20 cellular contexts compared by ENCODE assay signal in genomic region chr1:113133038-113133437, GRCh38.
DNase-seq lines count a peak whose midpoint lies in the region; ATAC-seq lines count a peak whose summit lies in the region.
"Had no signal": no experiment of that assay in that cellular context is flagged by ENCODE, and none has a peak within 500 bp of the region (broad histone marks: within the 10 kb centered on the region; RNA-seq: fewer than 3 reads in every experiment).

No MANE protein-coding gene starts in this region.

- POLR2A ChIA-PET in activated CD4-positive, alpha-beta T cell treated with anti-CD3 and anti-CD28 coated beads for 36 hours (lab: Charles Lee) = no interaction called here

- H3K9me3 Mint-ChIP-seq in activated CD4-positive, alpha-beta T cell treated with anti-CD3 and anti-CD28 coated beads for 36 hours (ENCODE audit: low read depth) = no peaks in the 10 kb centered on the region
- no peaks in the 10 kb centered on the region for H3K9me3 Mint-ChIP-seq in activated naive CD8-positive, alpha-beta T cell treated with anti-CD3 and anti-CD28 coated beads, Interleukin-2, amount 50 U/mL, for 24 hours
- H3K9me3 Mint-ChIP-seq: T-helper 1 cell treated with Interleukin-12 subunit alpha and Interleukin-12 subunit beta and Interleukin-4 antibody, amounts not matched to agents 30 μg/mL and 1 μg/mL, for 36 hours had no signal

- ATAC-seq in activated CD4-positive, alpha-beta T cell treated with anti-CD3 and anti-CD28 coated beads for 36 hours = peak; percentile 84
- ATAC-seq in activated naive CD8-positive, alpha-beta T cell treated with anti-CD3 and anti-CD28 coated beads, Interleukin-2, amount 50 U/mL, for 24 hours = peak; percentile 88
- ATAC-seq in HG02852 (IDR thresholded peaks at IDR 0.05; ENCODE audit: unreplicated experiment) (no peak), HG03097 (IDR thresholded peaks at IDR 0.05; ENCODE audit: low FRiP score, unreplicated experiment) (no peak)
- ATAC-seq: A549, foreskin keratinocyte, WTC11 had no signal

- peaks cover 60% of the 10 kb centered on the region for H3K4me1 Mint-ChIP-seq in activated CD4-positive, alpha-beta T cell treated with anti-CD3 and anti-CD28 coated beads for 36 hours
- H3K4me1 Mint-ChIP-seq in activated naive CD8-positive, alpha-beta T cell treated with anti-CD3 and anti-CD28 coated beads, Interleukin-2, amount 50 U/mL, for 24 hours = peaks cover 68% of the 10 kb centered on the region

- H3K27ac Mint-ChIP-seq in activated CD4-positive, alpha-beta T cell treated with anti-CD3 and anti-CD28 coated beads for 36 hours = peak overlapping the region; percentile 38
- peak overlapping the region; percentile 34 for H3K27ac Mint-ChIP-seq in activated naive CD8-positive, alpha-beta T cell treated with anti-CD3 and anti-CD28 coated beads, Interleukin-2, amount 50 U/mL, for 24 hours
- H3K27ac Mint-ChIP-seq: T-helper 1 cell treated with Interleukin-12 subunit alpha and Interleukin-12 subunit beta and Interleukin-4 antibody, amounts not matched to agents 30 μg/mL and 1 μg/mL, for 36 hours; WTC11 had no signal

- no peaks in the 10 kb centered on the region for H3K27me3 Mint-ChIP-seq in activated CD4-positive, alpha-beta T cell treated with anti-CD3 and anti-CD28 coated beads for 36 hours
- no peaks in the 10 kb centered on the region for H3K27me3 Mint-ChIP-seq in activated naive CD8-positive, alpha-beta T cell treated with anti-CD3 and anti-CD28 coated beads, Interleukin-2, amount 50 U/mL, for 24 hours

- peaks cover 12% of the 10 kb centered on the region for H3K36me3 Mint-ChIP-seq in activated CD4-positive, alpha-beta T cell treated with anti-CD3 and anti-CD28 coated beads for 36 hours (ENCODE audit: low read depth)
- H3K36me3 Mint-ChIP-seq in activated naive CD8-positive, alpha-beta T cell treated with anti-CD3 and anti-CD28 coated beads, Interleukin-2, amount 50 U/mL, for 24 hours (ENCODE audit: low read depth) = peaks cover 5% of the 10 kb centered on the region

- intact Hi-C loops in activated CD4-positive, alpha-beta T cell treated with anti-CD3 and anti-CD28 coated beads for 36 hours (cut with DNase I, micrococcal nuclease) = loop anchor here in 1 of 2 experiments (5.0 to 10.0 kb wide), 2 partner anchors 669 to 812 kb away; no protein-coding TSS in a partner anchor

- DNase-seq in activated CD4-positive, alpha-beta T cell treated with anti-CD3 and anti-CD28 coated beads for 36 hours = peak; percentile 56
- no peak for DNase-seq in activated CD4-positive, alpha-beta T cell treated with anti-CD3 and anti-CD28 coated beads, Interleukin-2, amount 50 U/mL, for 4 hours
- DNase-seq in stimulated activated naive CD4-positive, alpha-beta T cell treated with Interleukin-2 at 50 U/mL for 16 hours (lab: John Stamatoyannopoulos, UW) = peak; percentile 7
- no peak for DNase-seq in stimulated activated naive CD4-positive, alpha-beta T cell (lab: John Stamatoyannopoulos, UW)
- DNase-seq in activated naive CD8-positive, alpha-beta T cell treated with anti-CD3 and anti-CD28 coated beads, Interleukin-2, amount 50 U/mL, for 24 hours = no peak
- DNase-seq in RPMI8226 = no peak
- DNase-seq: amniotic stem cell, foreskin keratinocyte, GM23248, hippocampal formation, NCI-H1105, NCI-H2107, NCI-H524, occipital lobe, Right ventricle myocardium superior had no signal

- CTCF ChIA-PET in activated CD4-positive, alpha-beta T cell treated with anti-CD3 and anti-CD28 coated beads for 36 hours (lab: Charles Lee) = interaction anchor here (0.6 to 1.4 kb wide), 3 partner anchors 9 to 11 kb away, joined by 3 to 4 read pairs (median 3); no protein-coding TSS in a partner anchor

- H3K4me3 Mint-ChIP-seq in activated CD4-positive, alpha-beta T cell treated with anti-CD3 and anti-CD28 coated beads for 36 hours = no peak overlapping the region
- H3K4me3 Mint-ChIP-seq in activated naive CD8-positive, alpha-beta T cell treated with anti-CD3 and anti-CD28 coated beads, Interleukin-2, amount 50 U/mL, for 24 hours = no peak overlapping the region
- H3K4me3 Mint-ChIP-seq: T-helper 1 cell treated with Interleukin-12 subunit alpha and Interleukin-12 subunit beta and Interleukin-4 antibody, amounts not matched to agents 30 μg/mL and 1 μg/mL, for 36 hours; WTC11 had no signal

Comparison
In these comparisons a context has a peak if more than half of its experiments do, and no peak if none do; other contexts are left out.
1. DNase-seq: peak in activated CD4-positive, alpha-beta T cell treated with anti-CD3 and anti-CD28 coated beads for 36 hours (single experiment) and stimulated activated naive CD4-positive, alpha-beta T cell treated with Interleukin-2 at 50 U/mL for 16 hours (single experiment); none in activated CD4-positive, alpha-beta T cell treated with anti-CD3 and anti-CD28 coated beads, Interleukin-2, amount 50 U/mL, for 4 hours (0 of 2), stimulated activated naive CD4-positive, alpha-beta T cell (0 of 6), activated naive CD8-positive, alpha-beta T cell treated with anti-CD3 and anti-CD28 coated beads, Interleukin-2, amount 50 U/mL, for 24 hours (single experiment) and RPMI8226 (single experiment).
2. ATAC-seq: peak in activated CD4-positive, alpha-beta T cell treated with anti-CD3 and anti-CD28 coated beads for 36 hours (single experiment) and activated naive CD8-positive, alpha-beta T cell treated with anti-CD3 and anti-CD28 coated beads, Interleukin-2, amount 50 U/mL, for 24 hours (single experiment); none in HG02852 (single experiment) and HG03097 (single experiment).